ENCODE assay signal across 22 cellular contexts in the genomic region with DNA sequence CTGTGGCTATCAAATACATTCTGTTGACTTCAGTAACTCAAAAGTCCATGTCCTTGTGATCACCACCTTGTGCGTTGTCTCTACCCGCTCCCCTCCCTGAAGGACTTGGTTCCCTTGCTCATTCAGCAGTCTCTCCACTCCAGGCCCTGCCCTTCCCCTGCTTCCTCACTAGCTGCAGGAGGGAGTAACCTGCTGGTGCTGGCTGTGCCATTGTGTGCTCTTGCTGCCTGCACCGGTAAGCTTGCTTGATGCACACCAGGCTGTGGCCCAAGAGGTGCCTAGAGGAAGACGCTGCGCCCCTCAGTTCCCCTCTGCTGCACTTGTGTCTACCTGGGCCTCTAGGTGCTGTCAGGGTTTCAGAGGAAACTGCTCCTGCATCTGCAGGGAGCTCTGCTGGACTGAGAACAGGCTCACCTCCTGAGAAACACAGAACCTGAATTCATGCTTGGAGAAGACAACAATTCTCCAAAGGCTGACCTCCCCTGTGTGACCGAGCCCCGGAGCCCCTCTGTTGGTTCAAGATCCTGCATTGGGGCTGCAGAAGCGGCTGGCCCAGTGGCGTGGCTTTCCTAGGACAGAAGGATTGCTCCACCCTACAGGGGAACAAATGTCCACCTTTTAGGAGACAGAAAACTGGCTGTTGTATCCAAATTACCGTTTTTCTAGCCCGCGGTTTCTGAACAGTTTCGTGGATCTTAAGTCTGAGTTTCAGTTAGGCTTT. TPM values are rescaled to one million over a fixed set of nuclear protein-coding genes. Genes with fewer than 3 reads are reported as not detected.
DNase-seq lines count a peak whose midpoint lies in the region; ATAC-seq and TF ChIP-seq lines count a peak whose summit lies in the region.
"Had no signal": no experiment of that assay in that cellular context is flagged by ENCODE, and none has a peak within 500 bp of the region (broad histone marks: within the 10 kb centered on the region; RNA-seq: fewer than 3 reads in every experiment).

No MANE protein-coding gene starts in this region.

- dilution Hi-C loops in IMR-90 (cut with HindIII; ENCODE audit: low sequenced_read_pairs, unreplicated experiment) = no loop called here

- H3K9me1 ChIP-seq in IMR-90 (ENCODE audit: insufficient read depth, low read length) = peaks cover 22% of the 10 kb centered on the region; the same call in 1 of the 2 replicates

- H3K14ac ChIP-seq in IMR-90 (replicated peaks; ENCODE audit: low read depth, low read length) = no peak overlapping the region

- TF ChIP-seq CTCF in IMR-90 (conservative IDR thresholded peaks at IDR 0.05; ENCODE audit: low read depth, low read length) (no peak), mucosa of descending colon (IDR thresholded peaks at IDR 0.05) (no peak), esophagus muscularis mucosa (IDR thresholded peaks at IDR 0.05) (no peak)

- H3K18ac ChIP-seq in IMR-90 (ENCODE audit: low read depth, low read length) = 0 out of 2 replicates have a peak overlapping the region, but pooled peaks have one; percentile 37

- in situ Hi-C loops in IMR-90 (cut with MboI; ENCODE audit: low sequenced_read_pairs) = no loop called here

- H2BK120ac ChIP-seq in IMR-90 (ENCODE audit: low read depth, low read length) = no peak overlapping the region

- H2AK5ac ChIP-seq in IMR-90 (ENCODE audit: low read depth, low read length) = peak overlapping the region; percentile 44; the same call in 1 of the 2 replicates

- H3K23ac ChIP-seq in IMR-90 (ENCODE audit: low read depth, low read length) = no peak overlapping the region

- TF ChIP-seq RAD21 in IMR-90 (IDR thresholded peaks at IDR 0.05; ENCODE audit: low read length) = no peak

- POLR2A ChIA-PET in IMR-90 (lab: Charles Lee; ENCODE audit: unreplicated experiment) = no interaction called here

- H2AFZ ChIP-seq in IMR-90 (replicated peaks; ENCODE audit: low read length, poor library complexity) = no peak overlapping the region

- H3K4me1 ChIP-seq in IMR-90 (ENCODE audit: control insufficient read depth, insufficient read depth, low read length) (peaks cover 20% of the 10 kb centered on the region), skeletal muscle satellite cell (ENCODE audit: control insufficient read depth, insufficient read depth, low read length) (peaks cover 19% of the 10 kb centered on the region), mucosa of descending colon (ENCODE audit: low read depth) (no peaks in the 10 kb centered on the region), esophagus muscularis mucosa (peaks cover 37 to 46% (median 42%) of the 10 kb centered on the region in 4 donors)

- H4K5ac ChIP-seq in IMR-90 (ENCODE audit: low read depth, low read length) = no peak overlapping the region

- WGBS in IMR-90 (ENCODE audit: extremely low coverage in 2 of 2, insufficient read length in 1 of 2), 2 experiments = 100% methylated on average over 3 of the region's 13 CpGs; no CpG with 5 or more reads in 1 of the 2 experiments
- WGBS in esophagus muscularis mucosa = 87% methylated on average over 8 of the region's 13 CpGs

- no peak overlapping the region for H2BK15ac ChIP-seq in IMR-90 (ENCODE audit: low read depth, low read length)

- ATAC-seq in IMR-90 (ENCODE audit: low read depth) = no peak
- ATAC-seq in left ventricle myocardium superior = peak; percentile 44
- no peak for ATAC-seq in mucosa of descending colon
- no peak for ATAC-seq in GM21390 (IDR thresholded peaks at IDR 0.05; ENCODE audit: unreplicated experiment)
- no peak for ATAC-seq in esophagus mucosa
- ATAC-seq: activated CD8-positive, alpha-beta T cell treated with anti-CD3 and anti-CD28 coated beads, Interleukin-2, amount 10 ng/mL, durations not matched to agents 7 days and 5 days; upper lobe of right lung had no signal

- intact Hi-C loops in IMR-90 (cut with micrococcal nuclease) = no loop called here
- intact Hi-C loops in left ventricle myocardium superior (cut with micrococcal nuclease) = no loop called here
- intact Hi-C loops in mucosa of descending colon (cut with DNase I, micrococcal nuclease) = no loop called here
- intact Hi-C loops in esophagus muscularis mucosa (cut with DNase I) = no loop called here

- no peak overlapping the region for H3K56ac ChIP-seq in IMR-90 (ENCODE audit: extremely low read depth, insufficient read depth, low read length)

- H3K4me2 ChIP-seq in IMR-90 (ENCODE audit: low read depth, low read length) = no peak overlapping the region
- H3K4me2 ChIP-seq in skeletal muscle satellite cell (ENCODE audit: low read length) = peak overlapping the region; percentile 23

- TF ChIP-seq EP300 in esophagus muscularis mucosa (IDR thresholded peaks at IDR 0.05) = no peak

- no peak overlapping the region for H2AK9ac ChIP-seq in IMR-90 (replicated peaks; ENCODE audit: low read depth, low read length, poor library complexity)

- no peak for TF ChIP-seq POLR2A in IMR-90 (IDR thresholded peaks at IDR 0.05; ENCODE audit: low read depth, low read length)
- TF ChIP-seq POLR2A in esophagus muscularis mucosa (IDR thresholded peaks at IDR 0.05; ENCODE audit: low read depth) = no peak

- H3K36me3 ChIP-seq in IMR-90 (ENCODE audit: control insufficient read depth, insufficient read depth, low read length) = no peaks in the 10 kb centered on the region
- no peaks in the 10 kb centered on the region for H3K36me3 ChIP-seq in skeletal muscle satellite cell (ENCODE audit: insufficient read depth, low read length)
- no peaks in the 10 kb centered on the region for H3K36me3 ChIP-seq in mucosa of descending colon (ENCODE audit: low read depth)
- H3K36me3 ChIP-seq in esophagus muscularis mucosa = no peaks in the 10 kb centered on the region
- H3K36me3 ChIP-seq: brain microvascular endothelial cell, neutrophil, upper lobe of right lung had no signal

- H3K4me3 ChIP-seq in IMR-90 (ENCODE audit: insufficient read depth, low read depth, low read length) (no peak overlapping the region), skeletal muscle satellite cell (ENCODE audit: low read length) (no peak overlapping the region), mucosa of descending colon (no peak overlapping the region), esophagus muscularis mucosa (no peak overlapping the region)
- H3K4me3 ChIP-seq: lung, upper lobe of right lung had no signal

- no peak overlapping the region for H4K8ac ChIP-seq in IMR-90 (ENCODE audit: low read depth in 2 of 2, low read length in 2 of 2)

- H3K9me3 ChIP-seq in IMR-90 (ENCODE audit: control insufficient read depth, insufficient read depth, low read length) = no peaks in the 10 kb centered on the region
- H3K9me3 ChIP-seq in skeletal muscle satellite cell (replicated peaks; ENCODE audit: low read length) = no peaks in the 10 kb centered on the region
- H3K9me3 ChIP-seq in mucosa of descending colon = no peaks in the 10 kb centered on the region
- no peaks in the 10 kb centered on the region for H3K9me3 ChIP-seq in esophagus muscularis mucosa
- H3K9me3 ChIP-seq: neutrophil, upper lobe of right lung had no signal

- no peak for DNase-seq in IMR-90
- DNase-seq in SKM-1 (lab: John Stamatoyannopoulos, UW; ENCODE audit: unreplicated experiment) = peak; percentile 10
- DNase-seq in left ventricle myocardium superior = no peak
- DNase-seq in mucosa of descending colon = no peak
- no peak for DNase-seq in esophagus muscularis mucosa (ENCODE audit: extremely low spot score)
- DNase-seq: activated CD4-positive, CD25-positive, alpha-beta regulatory T cell treated with anti-CD3 and anti-CD28 coated beads, Interleukin-2, amount 50 U/mL, for 72 hours; activated CD8-positive, alpha-beta T cell treated with anti-CD3 and anti-CD28 coated beads, Interleukin-2, amount 10 ng/mL, durations not matched to agents 7 days and 5 days; activated gamma-delta T cell treated with Interleukin-2 at 50 U/mL for 16 hours; CD4-positive, CD25-positive, alpha-beta regulatory T cell; DMS 273 treated with DMSO at 0.1 percent for 48 hours; effector CD8-positive, alpha-beta T cell; hypothalamus; NCI-H1092 treated with DMSO at 0.1 percent for 48 hours; NCI-H2029 treated with DMSO at 0.1 percent for 48 hours; NCI-H748 treated with DMSO at 0.1 percent for 48 hours; upper lobe of right lung had no signal

- no peak overlapping the region for H2BK20ac ChIP-seq in IMR-90 (ENCODE audit: low read depth, low read length)

- CTCF ChIA-PET in IMR-90 (lab: Yijun Ruan, JAX) = interaction anchor here (0.5 kb wide), 1 partner anchor 9 kb away, joined by 3 read pairs; no protein-coding TSS in a partner anchor

- no peak overlapping the region for H4K91ac ChIP-seq in IMR-90 (ENCODE audit: insufficient read depth, low read depth, low read length)

- peaks cover 38 to 55% of the 10 kb centered on the region in 2 experiments for H3K79me1 ChIP-seq in IMR-90 (ENCODE audit: low read depth in 1 of 2, low read length in 2 of 2)

- H3K27me3 ChIP-seq in IMR-90 (ENCODE audit: control insufficient read depth, insufficient read depth, low read length) (no peaks in the 10 kb centered on the region), skeletal muscle satellite cell (ENCODE audit: control insufficient read depth, insufficient read depth, low read length) (no peaks in the 10 kb centered on the region), esophagus muscularis mucosa (no peaks in the 10 kb centered on the region)
- H3K27me3 ChIP-seq: brain microvascular endothelial cell, neutrophil, upper lobe of right lung had no signal

- H3K27ac ChIP-seq in IMR-90 (ENCODE audit: insufficient read depth, low read length) = no peak overlapping the region
- H3K27ac ChIP-seq in esophagus muscularis mucosa (replicated peaks in 1 of 4) = no peak overlapping the region
- H3K27ac ChIP-seq: brain microvascular endothelial cell, neutrophil, upper lobe of right lung had no signal

- peaks cover 25% of the 10 kb centered on the region for H4K20me1 ChIP-seq in IMR-90 (ENCODE audit: insufficient read depth, low read length)

- H2BK5ac ChIP-seq in IMR-90 (ENCODE audit: low read depth, low read length, poor library complexity, severe bottlenecking) = no peak overlapping the region

- peak overlapping the region; percentile 67; the same call in 1 of the 2 replicates for H3K4ac ChIP-seq in IMR-90 (ENCODE audit: low read depth, low read length)

- BruUV-seq in IMR-90 (replicated peaks; lab: Mats Ljungman, UMichigan) = no TSS peak

- H3K9ac ChIP-seq in IMR-90 (ENCODE audit: low read depth, low read length) = no peak overlapping the region
- H3K9ac ChIP-seq in skeletal muscle satellite cell (ENCODE audit: low read depth, low read length) = no peak overlapping the region

TF ChIP-seq in IMR-90, 13 proteins besides CTCF, POLR2A, EP300 and RAD21 (continues in another document):
- TF ChIP-seq MXI1 (IDR thresholded peaks at IDR 0.05; ENCODE audit: borderline replicate concordance, low read depth, low read length) = no peak

RNA-seq across cellular contexts. Expression of gene PTPRM, which starts 33.6 kb away (rescaled TPM):
- 23.6 and 28.3 TPM in 2 replicates for total RNA-seq in IMR-90 (2012; rRNA removed)
- polyA plus RNA-seq in IMR-90 (2012; rRNA removed) = 42.4 and 51.2 TPM in 2 replicates
- polyA plus RNA-seq in IMR-90 (2012; cell fraction: cytosol; rRNA removed) = 17.9 and 29.2 TPM in 2 replicates
- 75.1 and 198 TPM in 2 replicates for polyA plus RNA-seq in IMR-90 (2012; cell fraction: nucleus; rRNA removed; ENCODE audit: low replicate concordance)
- total RNA-seq in left ventricle myocardium superior = 100 TPM
- 43.2 and 49.2 TPM in 2 replicates for total RNA-seq in skeletal muscle satellite cell (2012; rRNA removed)
- 10 to 100 TPM; 15.3 to 41.1 (median 19.6) TPM for total RNA-seq in mucosa of descending colon
- total RNA-seq in esophagus mucosa = 5.3 TPM
- 10 to 100 TPM; 62.7 to 94.0 (median 76.0) TPM for total RNA-seq in esophagus muscularis mucosa
